28 cellular contexts compared by ENCODE assay signal in genomic region chr1:206647224-206647623, GRCh38.
"Had no signal": no experiment of that assay in that cellular context is flagged by ENCODE, and none has a peak within 500 bp of the region (broad histone marks: within the 10 kb centered on the region; RNA-seq: fewer than 3 reads in every experiment).

No MANE protein-coding gene starts in this region.

- ATAC-seq: natural killer cell treated with Interleukin-12 subunit alpha and Interleukin-12 subunit beta and Interleukin-15 and Interleukin-18, amount 100 ng/mL, for 72 hours; psoas muscle; right cardiac atrium; right lobe of liver; stimulated activated effector memory CD8-positive, alpha-beta T cell treated with anti-CD3 and anti-CD28 coated beads, Interleukin-12 subunit alpha, Interleukin-12 subunit beta, amount 100 ng/mL, for 72 hours; stimulated activated naive B cell treated with anti-CD40 and anti-IgM and Interleukin-4, amounts not matched to agents 10 μg/mL and 1 μg/mL and 100 μg/mL, for 72 hours had no signal

- H3K9me3 Mint-ChIP-seq: natural killer cell treated with Interleukin-12 subunit alpha and Interleukin-12 subunit beta and Interleukin-15 and Interleukin-18, amount 100 ng/mL, for 72 hours; neural progenitor cell; stimulated activated effector memory CD8-positive, alpha-beta T cell treated with anti-CD3 and anti-CD28 coated beads, Interleukin-12 subunit alpha, Interleukin-12 subunit beta, amount 100 ng/mL, for 72 hours; stimulated activated naive B cell treated with anti-CD40 and anti-IgM and Interleukin-4, amounts not matched to agents 10 μg/mL and 1 μg/mL and 100 μg/mL, for 72 hours; stimulated activated naive CD8-positive, alpha-beta T cell treated with anti-CD3 and anti-CD28 coated beads, Interleukin-15, Interleukin-2, amounts not matched to agents 100 ng/mL and 50 ng/mL, for 24 hours had no signal

- H3K36me3 Mint-ChIP-seq: natural killer cell treated with Interleukin-12 subunit alpha and Interleukin-12 subunit beta and Interleukin-15 and Interleukin-18, amount 100 ng/mL, for 72 hours had no signal

- H3K9ac ChIP-seq: neural progenitor cell, parathyroid adenoma had no signal

- H3K4me3 ChIP-seq: neural progenitor cell, ovary, psoas muscle, right lobe of liver, sigmoid colon, stomach, thoracic aorta, thyroid gland, tibial nerve, upper lobe of left lung, vagina had no signal

- H3K27ac Mint-ChIP-seq: natural killer cell treated with Interleukin-12 subunit alpha and Interleukin-12 subunit beta and Interleukin-15 and Interleukin-18, amount 100 ng/mL, for 72 hours; neural progenitor cell; progenitor cell of endocrine pancreas; stimulated activated effector memory CD8-positive, alpha-beta T cell treated with anti-CD3 and anti-CD28 coated beads, Interleukin-12 subunit alpha, Interleukin-12 subunit beta, amount 100 ng/mL, for 72 hours; stimulated activated naive CD8-positive, alpha-beta T cell treated with anti-CD3 and anti-CD28 coated beads, Interleukin-15, Interleukin-2, amounts not matched to agents 100 ng/mL and 50 ng/mL, for 24 hours had no signal

- H3K9me3 ChIP-seq: ovary, psoas muscle, right lobe of liver, sigmoid colon, stomach, thoracic aorta, thyroid gland, tibial nerve, upper lobe of left lung, vagina had no signal

- FAIRE-seq: small intestine, urothelium cell line had no signal

- H3K4me3 Mint-ChIP-seq: natural killer cell treated with Interleukin-12 subunit alpha and Interleukin-12 subunit beta and Interleukin-15 and Interleukin-18, amount 100 ng/mL, for 72 hours; neural progenitor cell; stimulated activated effector memory CD8-positive, alpha-beta T cell treated with anti-CD3 and anti-CD28 coated beads, Interleukin-12 subunit alpha, Interleukin-12 subunit beta, amount 100 ng/mL, for 72 hours; stimulated activated naive B cell treated with anti-CD40 and anti-IgM and Interleukin-4, amounts not matched to agents 10 μg/mL and 1 μg/mL and 100 μg/mL, for 72 hours; stimulated activated naive CD8-positive, alpha-beta T cell treated with anti-CD3 and anti-CD28 coated beads, Interleukin-15, Interleukin-2, amounts not matched to agents 100 ng/mL and 50 ng/mL, for 24 hours had no signal

- H3K4me1 Mint-ChIP-seq: neural progenitor cell had no signal

- H3K27me3 ChIP-seq: neural progenitor cell, ovary, right lobe of liver, sigmoid colon, stomach, thyroid gland, tibial nerve, upper lobe of left lung, vagina had no signal

- H3K36me3 ChIP-seq: neural progenitor cell, ovary, thoracic aorta had no signal

- H3K4me1 ChIP-seq: neural progenitor cell, parathyroid adenoma, psoas muscle, right lobe of liver, sigmoid colon, thyroid gland, tibial nerve, vagina had no signal

- H3K79me2 ChIP-seq: parathyroid adenoma had no signal

- H2AFZ ChIP-seq: neural progenitor cell, parathyroid adenoma had no signal

- DNase-seq: occipital lobe; ovary; posterior cingulate gyrus; psoas muscle; right cardiac atrium; right lobe of liver; sigmoid colon; small intestine; stimulated activated CD4-positive, alpha-beta T cell treated with anti-CD3 and anti-CD28 coated beads, Interleukin-15, amount 100 ng/mL, for 24 hours; stimulated activated CD4-positive, alpha-beta T cell treated with anti-CD3 and anti-CD28 coated beads, Interleukin-2, amount 100 ng/mL, for 24 hours; stimulated activated CD4-positive, alpha-beta T cell treated with anti-CD3 and anti-CD28 coated beads, Interleukin-2, amount 100 ng/mL, for 48 hours; stimulated activated CD4-positive, alpha-beta T cell treated with anti-CD3 and anti-CD28 coated beads, Interleukin-4, amount 100 ng/mL, for 24 hours; stimulated activated naive B cell treated with anti-CD40 and anti-IgM and Interleukin-4, amounts not matched to agents 10 μg/mL and 1 μg/mL and 100 μg/mL, for 72 hours; stimulated activated naive CD4-positive, alpha-beta T cell treated with Interleukin-2 at 50 U/mL for 16 hours; stomach; thyroid gland; trophoblast cell; upper lobe of left lung had no signal

- H3K27ac ChIP-seq: neural progenitor cell, ovary, parathyroid adenoma, psoas muscle, right lobe of liver, sigmoid colon, stomach, thoracic aorta, thyroid gland, tibial nerve, upper lobe of left lung, vagina had no signal

- H3K27me3 Mint-ChIP-seq: progenitor cell of endocrine pancreas; stimulated activated naive CD8-positive, alpha-beta T cell treated with anti-CD3 and anti-CD28 coated beads, Interleukin-15, Interleukin-2, amounts not matched to agents 100 ng/mL and 50 ng/mL, for 24 hours had no signal

- H3K4me2 ChIP-seq: neural progenitor cell had no signal
